ENCODE assay signal across 8 cellular contexts in genomic region chr7:151057989-151058765, GRCh38. TPM values are rescaled to one million over a fixed set of nuclear protein-coding genes. Genes with fewer than 3 reads are reported as not detected.
A peak's percentile ranks its signal among the peaks of the same experiment; 100 is the strongest.
DNase-seq lines count a peak whose midpoint lies in the region; ATAC-seq lines count a peak whose summit lies in the region.

No MANE protein-coding gene starts in this region.

- peak overlapping the region; percentile 66 for H3K4me3 ChIP-seq in effector memory CD4-positive, alpha-beta T cell (ENCODE audit: insufficient read depth, low read depth, low read length, poor library complexity, severe bottlenecking)

- peak overlapping the region; percentile 77 for H3K27ac ChIP-seq in effector memory CD4-positive, alpha-beta T cell (ENCODE audit: insufficient read depth, low read length, poor library complexity, severe bottlenecking)

- peaks cover 3% of the 10 kb centered on the region for H3K36me3 ChIP-seq in effector memory CD4-positive, alpha-beta T cell (ENCODE audit: control insufficient read depth, insufficient read depth, low read length)

- peak; percentile 83 for ATAC-seq in GM21360 (IDR thresholded peaks at IDR 0.05; ENCODE audit: unreplicated experiment)

- H3K27me3 ChIP-seq in effector memory CD4-positive, alpha-beta T cell (replicated peaks; ENCODE audit: control insufficient read depth, insufficient read depth, low read length, poor library complexity, severe bottlenecking): no peaks in the 10 kb centered on the region

- DNase-seq in COLO829 (ENCODE audit: low spot score) (peak; percentile 97), HT-29 (ENCODE audit: low spot score) (peak; percentile 100), medulla oblongata (ENCODE audit: extremely low spot score) (peak; percentile 100)
- peak; percentile 98 for DNase-seq in NK-92 treated with Interleukin-12 subunit alpha and Interleukin-12 subunit beta, amount 100 ng/mL, for 24 hours (lab: John Stamatoyannopoulos, UW)
- DNase-seq in activated CD8-positive, alpha-beta memory T cell treated with anti-CD3 and anti-CD28 coated beads for 4 hours (ENCODE audit: low read depth in 2 of 2): peak; percentile 93 to 95
- DNase-seq in effector memory CD4-positive, alpha-beta T cell: peak; percentile 92 to 97 (median 97)
- DNase-seq in stimulated activated CD4-positive, alpha-beta T cell treated with anti-CD3 and anti-CD28 coated beads, TNF-alpha, amount 100 ng/mL, for 48 hours (ENCODE audit: low read depth in 3 of 3): peak; percentile 92 to 96 (median 96)

- H3K4me1 ChIP-seq in effector memory CD4-positive, alpha-beta T cell (ENCODE audit: control insufficient read depth, insufficient read depth, low read length, poor library complexity, severe bottlenecking): peaks cover 29% of the 10 kb centered on the region

- no peaks in the 10 kb centered on the region for H3K9me3 ChIP-seq in effector memory CD4-positive, alpha-beta T cell (ENCODE audit: control insufficient read depth, low read length)

RNA-seq across cellular contexts. Expression of gene CDK5, which starts 0.5 kb away (rescaled TPM):
- 43.6 and 62.6 TPM in 2 replicates for total RNA-seq in HT-29 (2014; rRNA removed; shearing (Covaris generic))

RNA-seq across cellular contexts. Expression of gene SLC4A2, which starts 1.2 kb away (rescaled TPM):
- 851 and 1,005 TPM in 2 replicates for total RNA-seq in HT-29 (2014; rRNA removed; shearing (Covaris generic))

RNA-seq across cellular contexts. Expression of gene ASIC3, which starts 9.8 kb away (rescaled TPM):
- total RNA-seq in HT-29 (2014; rRNA removed; shearing (Covaris generic)): 1.5 and 2.2 TPM in 2 replicates

RNA-seq across cellular contexts. Expression of gene FASTK, which starts 22.4 kb away (rescaled TPM):
- 265 and 300 TPM in 2 replicates for total RNA-seq in HT-29 (2014; rRNA removed; shearing (Covaris generic))

RNA-seq across cellular contexts. Expression of gene TMUB1, which starts 25.1 kb away (rescaled TPM):
- 258 and 264 TPM in 2 replicates for total RNA-seq in HT-29 (2014; rRNA removed; shearing (Covaris generic))

Comparison
In these comparisons a context has a peak if more than half of its experiments do, and no peak if none do; other contexts are left out.
1. Peak in every context shown above with its lines: DNase-seq, ATAC-seq, H3K4me3 ChIP-seq and H3K27ac ChIP-seq.